2 cellular contexts compared by ENCODE assay signal in genomic region chr12:75600146-75600545, GRCh38.
TF ChIP-seq lines count a peak whose summit lies in the region.

No MANE protein-coding gene starts in this region.

TF ChIP-seq in HepG2, 621 proteins besides CTCF, POLR2A, EP300 and RAD21 (continued from another document):
- TF ChIP-seq ZFX (CRISPR knock-in tag; IDR thresholded peaks at IDR 0.05; ENCODE audit: low read depth) (no peak), ZSCAN30 (CRISPR knock-in tag; IDR thresholded peaks at IDR 0.05) (no peak), MXI1 (IDR thresholded peaks at IDR 0.05; ENCODE audit: borderline replicate concordance, low read depth, low read length) (no peak), FOXK2 (IDR thresholded peaks at IDR 0.05) (no peak)
- TF ChIP-seq, protein P1, sequence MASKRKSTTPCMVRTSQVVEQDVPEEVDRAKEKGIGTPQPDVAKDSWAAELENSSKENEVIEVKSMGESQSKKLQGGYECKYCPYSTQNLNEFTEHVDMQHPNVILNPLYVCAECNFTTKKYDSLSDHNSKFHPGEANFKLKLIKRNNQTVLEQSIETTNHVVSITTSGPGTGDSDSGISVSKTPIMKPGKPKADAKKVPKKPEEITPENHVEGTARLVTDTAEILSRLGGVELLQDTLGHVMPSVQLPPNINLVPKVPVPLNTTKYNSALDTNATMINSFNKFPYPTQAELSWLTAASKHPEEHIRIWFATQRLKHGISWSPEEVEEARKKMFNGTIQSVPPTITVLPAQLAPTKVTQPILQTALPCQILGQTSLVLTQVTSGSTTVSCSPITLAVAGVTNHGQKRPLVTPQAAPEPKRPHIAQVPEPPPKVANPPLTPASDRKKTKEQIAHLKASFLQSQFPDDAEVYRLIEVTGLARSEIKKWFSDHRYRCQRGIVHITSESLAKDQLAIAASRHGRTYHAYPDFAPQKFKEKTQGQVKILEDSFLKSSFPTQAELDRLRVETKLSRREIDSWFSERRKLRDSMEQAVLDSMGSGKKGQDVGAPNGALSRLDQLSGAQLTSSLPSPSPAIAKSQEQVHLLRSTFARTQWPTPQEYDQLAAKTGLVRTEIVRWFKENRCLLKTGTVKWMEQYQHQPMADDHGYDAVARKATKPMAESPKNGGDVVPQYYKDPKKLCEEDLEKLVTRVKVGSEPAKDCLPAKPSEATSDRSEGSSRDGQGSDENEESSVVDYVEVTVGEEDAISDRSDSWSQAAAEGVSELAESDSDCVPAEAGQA (IDR thresholded peaks at IDR 0.05; ENCODE audit: low read depth), result no peak
- TF ChIP-seq, protein P1 (CRISPR knock-in tag; IDR thresholded peaks at IDR 0.05; ENCODE audit: borderline replicate concordance), result no peak
- TF ChIP-seq, protein P2, sequence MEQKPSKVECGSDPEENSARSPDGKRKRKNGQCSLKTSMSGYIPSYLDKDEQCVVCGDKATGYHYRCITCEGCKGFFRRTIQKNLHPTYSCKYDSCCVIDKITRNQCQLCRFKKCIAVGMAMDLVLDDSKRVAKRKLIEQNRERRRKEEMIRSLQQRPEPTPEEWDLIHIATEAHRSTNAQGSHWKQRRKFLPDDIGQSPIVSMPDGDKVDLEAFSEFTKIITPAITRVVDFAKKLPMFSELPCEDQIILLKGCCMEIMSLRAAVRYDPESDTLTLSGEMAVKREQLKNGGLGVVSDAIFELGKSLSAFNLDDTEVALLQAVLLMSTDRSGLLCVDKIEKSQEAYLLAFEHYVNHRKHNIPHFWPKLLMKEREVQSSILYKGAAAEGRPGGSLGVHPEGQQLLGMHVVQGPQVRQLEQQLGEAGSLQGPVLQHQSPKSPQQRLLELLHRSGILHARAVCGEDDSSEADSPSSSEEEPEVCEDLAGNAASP (CRISPR knock-in tag; IDR thresholded peaks at IDR 0.05; ENCODE audit: borderline replicate concordance), result no peak

TF ChIP-seq in K562, 482 proteins besides CTCF, POLR2A, EP300 and RAD21 (continued from another document):
- TF ChIP-seq, protein P3, sequence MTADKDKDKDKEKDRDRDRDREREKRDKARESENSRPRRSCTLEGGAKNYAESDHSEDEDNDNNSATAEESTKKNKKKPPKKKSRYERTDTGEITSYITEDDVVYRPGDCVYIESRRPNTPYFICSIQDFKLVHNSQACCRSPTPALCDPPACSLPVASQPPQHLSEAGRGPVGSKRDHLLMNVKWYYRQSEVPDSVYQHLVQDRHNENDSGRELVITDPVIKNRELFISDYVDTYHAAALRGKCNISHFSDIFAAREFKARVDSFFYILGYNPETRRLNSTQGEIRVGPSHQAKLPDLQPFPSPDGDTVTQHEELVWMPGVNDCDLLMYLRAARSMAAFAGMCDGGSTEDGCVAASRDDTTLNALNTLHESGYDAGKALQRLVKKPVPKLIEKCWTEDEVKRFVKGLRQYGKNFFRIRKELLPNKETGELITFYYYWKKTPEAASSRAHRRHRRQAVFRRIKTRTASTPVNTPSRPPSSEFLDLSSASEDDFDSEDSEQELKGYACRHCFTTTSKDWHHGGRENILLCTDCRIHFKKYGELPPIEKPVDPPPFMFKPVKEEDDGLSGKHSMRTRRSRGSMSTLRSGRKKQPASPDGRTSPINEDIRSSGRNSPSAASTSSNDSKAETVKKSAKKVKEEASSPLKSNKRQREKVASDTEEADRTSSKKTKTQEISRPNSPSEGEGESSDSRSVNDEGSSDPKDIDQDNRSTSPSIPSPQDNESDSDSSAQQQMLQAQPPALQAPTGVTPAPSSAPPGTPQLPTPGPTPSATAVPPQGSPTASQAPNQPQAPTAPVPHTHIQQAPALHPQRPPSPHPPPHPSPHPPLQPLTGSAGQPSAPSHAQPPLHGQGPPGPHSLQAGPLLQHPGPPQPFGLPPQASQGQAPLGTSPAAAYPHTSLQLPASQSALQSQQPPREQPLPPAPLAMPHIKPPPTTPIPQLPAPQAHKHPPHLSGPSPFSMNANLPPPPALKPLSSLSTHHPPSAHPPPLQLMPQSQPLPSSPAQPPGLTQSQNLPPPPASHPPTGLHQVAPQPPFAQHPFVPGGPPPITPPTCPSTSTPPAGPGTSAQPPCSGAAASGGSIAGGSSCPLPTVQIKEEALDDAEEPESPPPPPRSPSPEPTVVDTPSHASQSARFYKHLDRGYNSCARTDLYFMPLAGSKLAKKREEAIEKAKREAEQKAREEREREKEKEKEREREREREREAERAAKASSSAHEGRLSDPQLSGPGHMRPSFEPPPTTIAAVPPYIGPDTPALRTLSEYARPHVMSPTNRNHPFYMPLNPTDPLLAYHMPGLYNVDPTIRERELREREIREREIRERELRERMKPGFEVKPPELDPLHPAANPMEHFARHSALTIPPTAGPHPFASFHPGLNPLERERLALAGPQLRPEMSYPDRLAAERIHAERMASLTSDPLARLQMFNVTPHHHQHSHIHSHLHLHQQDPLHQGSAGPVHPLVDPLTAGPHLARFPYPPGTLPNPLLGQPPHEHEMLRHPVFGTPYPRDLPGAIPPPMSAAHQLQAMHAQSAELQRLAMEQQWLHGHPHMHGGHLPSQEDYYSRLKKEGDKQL (CRISPR knock-in tag; IDR thresholded peaks at IDR 0.05; ENCODE audit: borderline replicate concordance), result no peak
- TF ChIP-seq ZBTB17 (CRISPR knock-in tag; IDR thresholded peaks at IDR 0.05), result no peak
- TF ChIP-seq TAF7 (tag; IDR thresholded peaks at IDR 0.05), result no peak
